3 cellular contexts compared by ENCODE assay signal in genomic region chr7:1218541-1219165, GRCh38.
TF ChIP-seq lines count a peak whose summit lies in the region.

No MANE protein-coding gene starts in this region.

TF ChIP-seq in SK-N-SH, 30 proteins besides CTCF, POLR2A, EP300 and RAD21:
- no peak for TF ChIP-seq MAX (IDR thresholded peaks at IDR 0.05; ENCODE audit: low read depth)

TF ChIP-seq in SK-N-SH treated with all-trans-retinoic acid at 6 μM for 48 hours, 23 proteins besides CTCF, POLR2A, EP300 and RAD21:
- TF ChIP-seq ZFP3 (CRISPR knock-in tag; IDR thresholded peaks at IDR 0.05) (no peak), GLIS3 (CRISPR knock-in tag; IDR thresholded peaks at IDR 0.05) (no peak), TOX (CRISPR knock-in tag; IDR thresholded peaks at IDR 0.05; ENCODE audit: borderline replicate concordance) (no peak), ZNF8 (CRISPR knock-in tag; IDR thresholded peaks at IDR 0.05) (no peak), SNAI2 (CRISPR knock-in tag; IDR thresholded peaks at IDR 0.05) (no peak), ISL1 (CRISPR knock-in tag; IDR thresholded peaks at IDR 0.05) (no peak), ESRRG (CRISPR knock-in tag; IDR thresholded peaks at IDR 0.05) (no peak), CSDC2 (CRISPR knock-in tag; IDR thresholded peaks at IDR 0.05) (no peak), PATZ1 (CRISPR knock-in tag; IDR thresholded peaks at IDR 0.05; ENCODE audit: borderline replicate concordance) (no peak), POU6F1 (CRISPR knock-in tag; IDR thresholded peaks at IDR 0.05; ENCODE audit: borderline replicate concordance, low read depth) (no peak), ZC3H10 (CRISPR knock-in tag; IDR thresholded peaks at IDR 0.05) (no peak), TCF4 (CRISPR knock-in tag; IDR thresholded peaks at IDR 0.05; ENCODE audit: borderline replicate concordance) (no peak)

TF ChIP-seq in H1, 55 proteins besides CTCF, POLR2A, EP300 and RAD21:
- TF ChIP-seq POLR2AphosphoS5 (IDR thresholded peaks at IDR 0.05; ENCODE audit: low read depth, low read length) (no peak), CTBP2 (IDR thresholded peaks at IDR 0.05; ENCODE audit: borderline replicate concordance, insufficient read depth, insufficient read length, low read length) (no peak), CHD2 (IDR thresholded peaks at IDR 0.05; ENCODE audit: low read length) (no peak), SP2 (IDR thresholded peaks at IDR 0.05; ENCODE audit: low read length) (no peak), GABPA (IDR thresholded peaks at IDR 0.05; ENCODE audit: borderline replicate concordance, insufficient read depth, low read length) (no peak), SUZ12 (IDR thresholded peaks at IDR 0.05; ENCODE audit: low read length) (no peak), SP4 (IDR thresholded peaks at IDR 0.05; ENCODE audit: low read length) (no peak), SIN3A (conservative IDR thresholded peaks at IDR 0.05 in 1 of 2, IDR thresholded peaks at IDR 0.05 in 1 of 2; ENCODE audit: low read depth in 1 of 2, low read length in 2 of 2) (no peak), KDM1A (IDR thresholded peaks at IDR 0.05; ENCODE audit: borderline replicate concordance, low read length) (no peak)
